Comparison of ENCODE assay signal across 10 cellular contexts in the genomic region with DNA sequence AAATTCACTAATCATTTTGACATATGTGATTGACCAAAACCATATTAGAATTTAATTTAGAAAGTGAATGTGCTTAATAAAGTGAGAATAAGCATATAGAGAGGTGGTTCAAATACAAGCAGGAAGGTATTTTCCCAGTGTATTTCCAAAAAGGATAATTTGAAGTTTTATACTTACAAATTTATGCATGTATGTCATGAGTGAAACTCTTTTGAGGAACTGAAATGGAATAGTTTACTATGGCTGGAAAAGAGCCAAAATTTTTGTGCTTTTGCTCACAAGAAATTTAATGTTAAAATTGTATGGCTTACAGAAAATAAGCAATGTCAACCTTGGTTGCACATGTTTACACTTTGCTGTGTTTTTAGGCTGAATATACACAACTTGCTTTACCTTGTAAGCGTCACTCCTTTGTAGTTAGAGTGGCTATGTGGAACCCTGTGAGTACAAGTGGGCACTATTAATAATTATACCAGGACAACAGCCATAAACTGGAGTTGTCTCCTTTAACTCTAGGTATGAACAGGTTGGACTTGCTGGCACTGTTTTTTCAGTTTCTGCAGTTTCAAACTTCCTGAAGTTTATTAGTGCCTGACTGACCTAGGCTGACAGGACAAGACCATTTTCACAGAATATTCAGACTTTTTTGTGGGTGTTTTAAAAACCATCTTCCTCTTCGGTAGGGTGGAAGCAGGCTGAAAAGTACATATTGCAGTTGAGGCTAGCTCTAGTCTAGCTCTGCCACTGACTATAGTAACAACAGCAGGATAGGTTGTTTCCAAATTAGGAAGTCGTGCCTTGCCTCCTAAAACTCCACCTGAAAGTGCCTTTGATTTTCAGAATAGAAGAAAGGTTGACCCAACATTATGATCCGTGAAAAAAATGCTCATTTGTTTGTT. TPM values are rescaled to one million over a fixed set of nuclear protein-coding genes. Genes with fewer than 3 reads are reported as not detected.
DNase-seq lines count a peak whose midpoint lies in the region; ATAC-seq and TF ChIP-seq lines count a peak whose summit lies in the region.
"Had no signal": no experiment of that assay in that cellular context is flagged by ENCODE, and none has a peak within 500 bp of the region (broad histone marks: within the 10 kb centered on the region; RNA-seq: fewer than 3 reads in every experiment).

No MANE protein-coding gene starts in this region.

- peak in 1 of 2 donors; percentile 35 for TF ChIP-seq RAD21 in liver (IDR thresholded peaks at IDR 0.05)

- H3K27ac ChIP-seq in RWPE2 (ENCODE audit: poor library complexity, severe bottlenecking) (peak overlapping the region; percentile 73), liver (ENCODE audit: low read depth in 1 of 2, low read length in 2 of 2) (peak overlapping the region; percentile 11 to 42), aorta (ENCODE audit: low read depth in 1 of 2, low read length in 2 of 2) (no peak overlapping the region)

- DNase-seq in GM12865 (ENCODE audit: low read depth) (peak; percentile 53), RWPE2 (ENCODE audit: low spot score) (no peak), mucosa of gallbladder (ENCODE audit: low spot score) (no peak), aorta (no peak), NCI-H1092 (lab: John Stamatoyannopoulos, UW) (no peak)
- DNase-seq: NCI-H187 treated with DMSO at 0.1 percent for 48 hours had no signal

- no peak overlapping the region for H3K9ac ChIP-seq in liver (ENCODE audit: low read depth in 1 of 2, low read length in 2 of 2)

- H3K27me3 ChIP-seq in RWPE2 (ENCODE audit: insufficient read depth, poor library complexity, severe bottlenecking) (no peaks in the 10 kb centered on the region), liver (ENCODE audit: control insufficient read depth in 4 of 4, insufficient read depth in 4 of 4, low read length in 3 of 4) (no peaks in the 10 kb centered on the region), aorta (ENCODE audit: control insufficient read depth in 1 of 2, insufficient read depth in 2 of 2, low read length in 1 of 2) (no peaks in the 10 kb centered on the region)

- ATAC-seq in GM21786 (IDR thresholded peaks at IDR 0.05; ENCODE audit: unreplicated experiment): peak; percentile 34
- ATAC-seq in RWPE2 (ENCODE audit: low read depth): no peak; the same call in 2 of the 3 replicates
- ATAC-seq in aorta (ENCODE audit: low FRiP score): no peak
- ATAC-seq in GM18861 (IDR thresholded peaks at IDR 0.05; ENCODE audit: unreplicated experiment): no peak

- peak overlapping the region; percentile 30 for H3K4me3 ChIP-seq in GM12865 (ENCODE audit: low read depth, low read length)
- H3K4me3 ChIP-seq in RWPE2 (ENCODE audit: severe bottlenecking): no peak overlapping the region
- no peak overlapping the region for H3K4me3 ChIP-seq in liver (ENCODE audit: low read depth in 1 of 3, low read length in 3 of 3)
- no peak overlapping the region for H3K4me3 ChIP-seq in aorta (ENCODE audit: low read length in 2 of 2)
- H3K4me3 ChIP-seq: skin epidermis had no signal

- intact Hi-C loops in aorta (cut with DNase I): no loop called here

- H3K36me3 ChIP-seq in RWPE2 (ENCODE audit: low read depth) (no peaks in the 10 kb centered on the region), liver (ENCODE audit: control insufficient read depth in 4 of 4, insufficient read depth in 3 of 4, low read depth in 1 of 4, low read length in 3 of 4) (no peaks in the 10 kb centered on the region), aorta (ENCODE audit: control insufficient read depth in 1 of 2, insufficient read depth in 2 of 2, low read length in 1 of 2) (no peaks in the 10 kb centered on the region)

- H3K4me1 ChIP-seq in RWPE2 (ENCODE audit: insufficient read depth, poor library complexity, severe bottlenecking): peaks cover 65% of the 10 kb centered on the region
- H3K4me1 ChIP-seq in liver (ENCODE audit: control insufficient read depth in 4 of 4, insufficient read depth in 4 of 4, low read length in 3 of 4): peaks cover 5 to 20% (median 11%) of the 10 kb centered on the region in 4 donors
- H3K4me1 ChIP-seq in aorta (ENCODE audit: control insufficient read depth in 1 of 2, insufficient read depth in 2 of 2, low read length in 2 of 2): no peaks in the 10 kb centered on the region

- 14% methylated on average over 4 of the region's 4 CpGs for WGBS in liver
- WGBS in aorta, 2 donors: 39 to 46% methylated on average over 4 of the region's 4 CpGs

- H3K9me3 ChIP-seq in RWPE2 (ENCODE audit: severe bottlenecking) (no peaks in the 10 kb centered on the region), liver (ENCODE audit: control insufficient read depth in 4 of 4, low read length in 3 of 4) (no peaks in the 10 kb centered on the region), aorta (ENCODE audit: control insufficient read depth, low read length) (no peaks in the 10 kb centered on the region)

- TF ChIP-seq CTCF in GM12865 (IDR thresholded peaks at IDR 0.05; ENCODE audit: insufficient read depth, low read depth, low read length, missing control alignments): no peak
- no peak for TF ChIP-seq CTCF in RWPE2 (IDR thresholded peaks at IDR 0.05; ENCODE audit: poor library complexity, severe bottlenecking)
- TF ChIP-seq CTCF in liver (IDR thresholded peaks at IDR 0.05; ENCODE audit: low read depth, low read length, missing input control): no peak

TF ChIP-seq in liver, 16 proteins besides CTCF, POLR2A, EP300 and RAD21:
- peak in 1 of 2 donors; percentile 4 for TF ChIP-seq HNF4A (conservative IDR thresholded peaks at IDR 0.05)
- peak; percentile 23 for TF ChIP-seq YY1 (IDR thresholded peaks at IDR 0.05)
- TF ChIP-seq FOXA1 (IDR thresholded peaks at IDR 0.05): no peak

RNA-seq across cellular contexts. Expression of gene AFDN, which starts 6.0 kb away (rescaled TPM):
- 100 to 1,000 TPM in 1 of 2 donors, 10 to 100 TPM in 1; 33.3 to 145 TPM for total RNA-seq in liver
- 10 to 100 TPM; 21.3 to 25.4 TPM for polyA plus RNA-seq in liver
- 226 TPM for total RNA-seq in mucosa of gallbladder
- 10 to 100 TPM; 75.6 to 99.2 TPM for total RNA-seq in aorta
- 10 to 100 TPM; 15.5 to 19.4 TPM for polyA plus RNA-seq in aorta

Comparison
In these comparisons a context has a peak if more than half of its experiments do, and no peak if none do; other contexts are left out.
1. H3K27ac ChIP-seq: peak in RWPE2 (single experiment) and liver (2 of 2); none in aorta (0 of 2).